In genomic region chr1:61230523-61230922, GRCh38 we compare ENCODE assay signal across 15 cellular contexts.
DNase-seq lines count a peak whose midpoint lies in the region; ATAC-seq and TF ChIP-seq lines count a peak whose summit lies in the region.
"Had no signal": no experiment of that assay in that cellular context is flagged by ENCODE, and none has a peak within 500 bp of the region (broad histone marks: within the 10 kb centered on the region; RNA-seq: fewer than 3 reads in every experiment).

No MANE protein-coding gene starts in this region.

- H3K27ac ChIP-seq in HEK293 (ENCODE audit: extremely low read depth, low read depth, low read length) (no peak overlapping the region), hepatocyte (no peak overlapping the region), OCI-LY7 (ENCODE audit: low read depth, low read length, poor library complexity, severe bottlenecking) (no peak overlapping the region)
- H3K27ac ChIP-seq: A549 had no signal

- TF ChIP-seq CTCF in HEK293 (tag by site-specific recombination; IDR thresholded peaks at IDR 0.05): no peak
- TF ChIP-seq CTCF in hepatocyte (IDR thresholded peaks at IDR 0.05; ENCODE audit: poor library complexity): no peak
- TF ChIP-seq CTCF in mucosa of descending colon (IDR thresholded peaks at IDR 0.05): no peak
- no peak for TF ChIP-seq CTCF in OCI-LY7 (conservative IDR thresholded peaks at IDR 0.05; ENCODE audit: low read length)

- H3K9me2 ChIP-seq in hepatocyte (replicated peaks; ENCODE audit: insufficient read depth): no peaks in the 10 kb centered on the region
- H3K9me2 ChIP-seq in OCI-LY7 (ENCODE audit: insufficient read depth, low read length): no peaks in the 10 kb centered on the region

- WGBS in hepatocyte (ENCODE audit: low lambda C conversion rate, missing lambda C conversion rate): 85% methylated on average over 3 of the region's 3 CpGs

- H3K9me3 ChIP-seq in HEK293 (ENCODE audit: control insufficient read depth, insufficient read depth, low read depth, low read length) (no peaks in the 10 kb centered on the region), hepatocyte (ENCODE audit: low read depth) (no peaks in the 10 kb centered on the region), mucosa of descending colon (no peaks in the 10 kb centered on the region), OCI-LY7 (ENCODE audit: low read length) (no peaks in the 10 kb centered on the region)
- H3K9me3 ChIP-seq: A549, HAP-1 had no signal

- H3K79me2 ChIP-seq in hepatocyte (peaks cover 6% of the 10 kb centered on the region), OCI-LY7 (ENCODE audit: insufficient read depth, low read depth, low read length) (no peaks in the 10 kb centered on the region)

- intact Hi-C loops in mucosa of descending colon (cut with DNase I, micrococcal nuclease): no loop called here
- intact Hi-C loops in OCI-LY7 (cut with micrococcal nuclease; ENCODE audit: unreplicated experiment): no loop called here

- CTCF ChIA-PET in HEK293 (lab: Yijun Ruan, JAX) (interaction anchor here (0.8 kb wide), 1 partner anchor 223 kb away, joined by 3 read pairs; no protein-coding TSS in a partner anchor), OCI-LY7 (lab: Charles Lee; ENCODE audit: unreplicated experiment) (no interaction called here)

- ATAC-seq in mucosa of descending colon (peak; percentile 99), GM18870 (IDR thresholded peaks at IDR 0.05; ENCODE audit: unreplicated experiment) (no peak)
- ATAC-seq in stimulated activated naive CD8-positive, alpha-beta T cell treated with anti-CD3 and anti-CD28 coated beads, Interleukin-15, Interleukin-2, amounts not matched to agents 100 U/mL and 50 U/mL, for 24 hours: no peak

- POLR2A ChIA-PET in HEK293 (lab: Yijun Ruan, JAX) (interaction anchor here (0.5 to 0.9 kb wide), 2 partner anchors 12 to 91 kb away, joined by 4 to 5 read pairs; no protein-coding TSS in a partner anchor), OCI-LY7 (lab: Charles Lee) (interaction anchor here (0.6 to 1.7 kb wide), 6 partner anchors 8 to 157 kb away, joined by 3 to 6 read pairs (median 4); no protein-coding TSS in a partner anchor)

- no peaks in the 10 kb centered on the region for H3K27me3 ChIP-seq in hepatocyte

- H4K20me1 ChIP-seq in hepatocyte (ENCODE audit: insufficient read depth, poor library complexity, severe bottlenecking): no peaks in the 10 kb centered on the region
- H4K20me1 ChIP-seq in OCI-LY7 (ENCODE audit: insufficient read depth, low read length): peaks cover 8% of the 10 kb centered on the region; the same call in 1 of the 2 replicates

- no TSS peak for BruUV-seq in OCI-LY7 (replicated peaks; lab: Mats Ljungman, UMichigan)

- H3K4me1 ChIP-seq in HEK293 (ENCODE audit: control insufficient read depth, insufficient read depth, low read length) (peaks cover 8% of the 10 kb centered on the region), hepatocyte (ENCODE audit: insufficient read depth) (no peaks in the 10 kb centered on the region), mucosa of descending colon (ENCODE audit: low read depth) (peaks cover 11% of the 10 kb centered on the region), OCI-LY7 (ENCODE audit: insufficient read depth, low read length, poor library complexity, severe bottlenecking) (no peaks in the 10 kb centered on the region)

- H3K4me3 ChIP-seq in HEK293 (ENCODE audit: low read depth, low read length) (no peak overlapping the region), hepatocyte (no peak overlapping the region), mucosa of descending colon (no peak overlapping the region), OCI-LY7 (ENCODE audit: low read depth, low read length, poor library complexity, severe bottlenecking) (no peak overlapping the region)
- H3K4me3 ChIP-seq: A549, HAP-1 had no signal

- H3K36me3 ChIP-seq in HEK293 (ENCODE audit: control insufficient read depth in 2 of 2, insufficient read depth in 1 of 2, low read length in 2 of 2): no peaks in the 10 kb centered on the region
- no peaks in the 10 kb centered on the region for H3K36me3 ChIP-seq in hepatocyte (replicated peaks; ENCODE audit: insufficient read depth, low read depth)
- H3K36me3 ChIP-seq in mucosa of descending colon (ENCODE audit: low read depth): no peaks in the 10 kb centered on the region
- H3K36me3 ChIP-seq in OCI-LY7 (ENCODE audit: insufficient read depth, low read length): no peaks in the 10 kb centered on the region
- H3K36me3 ChIP-seq: HAP-1 had no signal

- H3K4me2 ChIP-seq in hepatocyte (no peak overlapping the region), OCI-LY7 (ENCODE audit: low read length) (no peak overlapping the region)
- H3K4me2 ChIP-seq: A549 had no signal

- peak; percentile 29 for DNase-seq in SW480 (ENCODE audit: low spot score)
- peak; percentile 16 for DNase-seq in hepatocyte (ENCODE audit: low spot score)
- DNase-seq in mucosa of descending colon: peak in 2 of 3 donors; percentile 59 to 68
- no peak for DNase-seq in OCI-LY7 (ENCODE audit: low spot score)
- no peak for DNase-seq in stimulated activated naive CD8-positive, alpha-beta T cell treated with anti-CD3 and anti-CD28 coated beads, Interleukin-15, Interleukin-2, amounts not matched to agents 100 U/mL and 50 U/mL, for 24 hours
- no peak for DNase-seq in dedifferentiated amniotic fluid mesenchymal stem cell (ENCODE audit: extremely low spot score)
- DNase-seq: DMS53, NCI-H1436, NCI-H2081 treated with DMSO at 0.1 percent for 48 hours, NCI-H345, SIG-M5 had no signal

- H2AFZ ChIP-seq in hepatocyte (no peak overlapping the region), OCI-LY7 (ENCODE audit: low read length) (no peak overlapping the region)

TF ChIP-seq in HEK293, 187 proteins besides CTCF, POLR2A, EP300 and RAD21:
- TF ChIP-seq ZNF274 (IDR thresholded peaks at IDR 0.05; ENCODE audit: low read length) (no peak), ZNF274 (tag by site-specific recombination; IDR thresholded peaks at IDR 0.05; ENCODE audit: borderline replicate concordance) (no peak), TSHZ1 (tag by site-specific recombination; IDR thresholded peaks at IDR 0.05; ENCODE audit: borderline replicate concordance) (no peak), ZNF202 (tag by site-specific recombination; IDR thresholded peaks at IDR 0.05; ENCODE audit: borderline replicate concordance) (no peak), IKZF3 (tag by site-specific recombination; IDR thresholded peaks at IDR 0.05) (no peak), ZNF600 (tag by site-specific recombination; IDR thresholded peaks at IDR 0.05) (peak; percentile 65), ZFP37 (tag by site-specific recombination; IDR thresholded peaks at IDR 0.05) (no peak), KLF7 (tag by site-specific recombination; IDR thresholded peaks at IDR 0.05; ENCODE audit: borderline replicate concordance) (no peak), ZNF548 (tag by site-specific recombination; IDR thresholded peaks at IDR 0.05) (no peak), ZBTB17 (tag by site-specific recombination; IDR thresholded peaks at IDR 0.05) (0 out of 2 replicates have a peak, but pooled peaks have one; percentile 11), YY2 (tag by site-specific recombination; IDR thresholded peaks at IDR 0.05) (no peak)

Comparison
In these comparisons a context has a peak if more than half of its experiments do, and no peak if none do; other contexts are left out.
1. DNase-seq: peak in SW480 (single experiment), hepatocyte (single experiment) and mucosa of descending colon (2 of 3); none in OCI-LY7 (single experiment), stimulated activated naive CD8-positive, alpha-beta T cell treated with anti-CD3 and anti-CD28 coated beads, Interleukin-15, Interleukin-2, amounts not matched to agents 100 U/mL and 50 U/mL, for 24 hours (single experiment) and dedifferentiated amniotic fluid mesenchymal stem cell (single experiment).